ENCODE assay signal across 19 cellular contexts in genomic region chr7:47639495-47640110, GRCh38. TPM values are rescaled to one million over a fixed set of nuclear protein-coding genes. Genes with fewer than 3 reads are reported as not detected.
DNase-seq lines count a peak whose midpoint lies in the region; ATAC-seq, FAIRE-seq and TF ChIP-seq lines count a peak whose summit lies in the region.
"Had no signal": no experiment of that assay in that cellular context is flagged by ENCODE, and none has a peak within 500 bp of the region (broad histone marks: within the 10 kb centered on the region; RNA-seq: fewer than 3 reads in every experiment).

No MANE protein-coding gene starts in this region.

- H2BK5ac ChIP-seq in trophoblast cell (ENCODE audit: low read depth, low read length, poor library complexity) = peak overlapping the region; percentile 64

- no peak overlapping the region for H3K27ac Mint-ChIP-seq in natural killer cell
- H3K27ac Mint-ChIP-seq: CD4-positive, alpha-beta memory T cell had no signal

- WGBS in A549 (ENCODE audit: missing lambda C conversion rate) = 93% methylated on average over 3 of the region's 3 CpGs
- 84 to 100% methylated on average over 1 to 3 of the region's 3 CpGs for WGBS in gastroesophageal sphincter (ENCODE audit: low coverage in 1 of 2), 2 donors
- WGBS in trophoblast cell (ENCODE audit: extremely low coverage, insufficient coverage, insufficient read length) = no CpG with 5 or more reads among the region's 3 CpGs

- H3K14ac ChIP-seq in trophoblast cell (ENCODE audit: low read length) = peak overlapping the region; percentile 65

- DNase-seq in A549 (ENCODE audit: low read depth in 1 of 2, low spot score in 1 of 2) (no peak), trophoblast cell (no peak), natural killer cell (no peak), PC-9 (no peak), AG08395 (ENCODE audit: low spot score) (no peak)
- DNase-seq: AML-193; CD4-positive, alpha-beta memory T cell; GF-D8; KBM-7; NCI-H1048; NCI-H146; NCI-H226; NCI-H526; OCI-M1 had no signal

- no peaks in the 10 kb centered on the region for H3K9me2 ChIP-seq in OCI-LY1 (ENCODE audit: low read depth, low read length)
- no peaks in the 10 kb centered on the region for H3K9me2 ChIP-seq in PC-9 (ENCODE audit: insufficient read depth)

- no peak overlapping the region for H3K4me3 ChIP-seq in A549
- H3K4me3 ChIP-seq in OCI-LY1 (ENCODE audit: low read depth, low read length, poor library complexity, severe bottlenecking) = no peak overlapping the region
- H3K4me3 ChIP-seq in gastroesophageal sphincter = no peak overlapping the region
- no peak overlapping the region for H3K4me3 ChIP-seq in trophoblast cell (ENCODE audit: low read depth, low read length)
- H3K4me3 ChIP-seq in PC-9 = no peak overlapping the region

- H3K23ac ChIP-seq in trophoblast cell (ENCODE audit: low read length) = no peak overlapping the region

- H4K20me1 ChIP-seq in OCI-LY1 (ENCODE audit: insufficient read depth, low read length) (no peaks in the 10 kb centered on the region), PC-9 (ENCODE audit: insufficient read depth) (no peaks in the 10 kb centered on the region)

- no peak for TF ChIP-seq CTCF in A549 (IDR thresholded peaks at IDR 0.05)
- TF ChIP-seq CTCF in OCI-LY1 (IDR thresholded peaks at IDR 0.05; ENCODE audit: low read length) = no peak
- no peak for TF ChIP-seq CTCF in gastroesophageal sphincter (IDR thresholded peaks at IDR 0.05)
- no peak for TF ChIP-seq CTCF in natural killer cell (IDR thresholded peaks at IDR 0.05)
- TF ChIP-seq CTCF in PC-9 (conservative IDR thresholded peaks at IDR 0.05) = no peak

- H3K4me2 ChIP-seq in A549 (peak overlapping the region; percentile 56; the same call in 2 of the 3 replicates), OCI-LY1 (ENCODE audit: low read length) (no peak overlapping the region), trophoblast cell (ENCODE audit: low read length) (no peak overlapping the region), PC-9 (no peak overlapping the region)

- H4K91ac ChIP-seq in trophoblast cell (ENCODE audit: low read depth, low read length) = peak overlapping the region; percentile 80

- BruUV-seq in PC-9 (replicated peaks; lab: Mats Ljungman, UMichigan) = no TSS peak

- H3K9me3 Mint-ChIP-seq in natural killer cell = peaks cover 6 to 8% of the 10 kb centered on the region in 2 donors

- intact Hi-C loops in natural killer cell (cut with micrococcal nuclease) = no loop called here
- intact Hi-C loops in PC-9 (cut with micrococcal nuclease; ENCODE audit: unreplicated experiment) = no loop called here

- ATAC-seq in A549 (no peak), gastroesophageal sphincter (no peak), natural killer cell (no peak), GM21786 (IDR thresholded peaks at IDR 0.05; ENCODE audit: unreplicated experiment) (no peak)

- H4K8ac ChIP-seq in trophoblast cell (ENCODE audit: low read depth, low read length) = peak overlapping the region; percentile 17

- FAIRE-seq in A549 (lab: Jason Lieb, UNC) = no peak
- FAIRE-seq: A204.1, GM19239 had no signal

- no peak overlapping the region for H3K9ac ChIP-seq in OCI-LY1 (ENCODE audit: low read length)
- H3K9ac ChIP-seq in trophoblast cell (ENCODE audit: low read length) = no peak overlapping the region

- H3K79me2 ChIP-seq in OCI-LY1 (ENCODE audit: insufficient read depth, low read length) (no peaks in the 10 kb centered on the region), trophoblast cell (ENCODE audit: control insufficient read depth, insufficient read depth, low read length, poor library complexity) (peaks cover 9% of the 10 kb centered on the region), PC-9 (ENCODE audit: low read depth) (no peaks in the 10 kb centered on the region)

- no peak overlapping the region for H2AFZ ChIP-seq in OCI-LY1 (ENCODE audit: low read length)
- H2AFZ ChIP-seq in trophoblast cell (ENCODE audit: insufficient read depth, low read length, poor library complexity) = no peak overlapping the region
- H2AFZ ChIP-seq in PC-9 = no peak overlapping the region

- POLR2A ChIA-PET in A549 (lab: Yijun Ruan, JAX) (no interaction called here), PC-9 (lab: Charles Lee; ENCODE audit: unreplicated experiment) (no interaction called here)

- CTCF ChIA-PET in A549 (lab: Yijun Ruan, JAX) (interaction anchor here (1.4 to 1.5 kb wide), 2 partner anchors 10 to 11 kb away, joined by 5 to 6 read pairs; no protein-coding TSS in a partner anchor), PC-9 (lab: Charles Lee) (no interaction called here)

- H3K27ac ChIP-seq in A549 (peak overlapping the region; percentile 72 to 85), OCI-LY1 (ENCODE audit: low read depth, low read length, poor library complexity, severe bottlenecking) (peak overlapping the region; percentile 75), gastroesophageal sphincter (peak overlapping the region in 3 of 4 donors; percentile 47 to 71 (median 57)), trophoblast cell (ENCODE audit: low read depth, low read length) (no peak overlapping the region), PC-9 (no peak overlapping the region)

- no peak overlapping the region for H4K12ac ChIP-seq in trophoblast cell (ENCODE audit: low read depth, low read length)

- TF ChIP-seq POLR2A in A549 (IDR thresholded peaks at IDR 0.05; ENCODE audit: low read length) = no peak
- no peak for TF ChIP-seq POLR2A in gastroesophageal sphincter (IDR thresholded peaks at IDR 0.05)

- H2AK5ac ChIP-seq in trophoblast cell (ENCODE audit: low read length) = peak overlapping the region; percentile 98

- peaks cover 0 to 5% of the 10 kb centered on the region in 2 donors for H3K4me1 Mint-ChIP-seq in natural killer cell
- H3K4me1 Mint-ChIP-seq: CD4-positive, alpha-beta memory T cell had no signal

- H3K4me1 ChIP-seq in A549 (peaks cover 60% of the 10 kb centered on the region), OCI-LY1 (ENCODE audit: insufficient read depth, low read length, severe bottlenecking) (peaks cover 66% of the 10 kb centered on the region), gastroesophageal sphincter (peaks cover 0 to 69% (median 19%) of the 10 kb centered on the region in 3 donors), trophoblast cell (ENCODE audit: control insufficient read depth in 1 of 2, insufficient read depth in 2 of 2, low read length in 2 of 2) (peaks cover 26 to 34% of the 10 kb centered on the region in 2 experiments), PC-9 (replicated peaks; ENCODE audit: insufficient read depth) (peaks cover 20% of the 10 kb centered on the region)

- H3K9me3 ChIP-seq in A549 (peaks cover 12% of the 10 kb centered on the region), OCI-LY1 (ENCODE audit: low read length) (peaks cover 4% of the 10 kb centered on the region), gastroesophageal sphincter (peaks cover 0 to 3% (median 0%) of the 10 kb centered on the region in 3 donors), trophoblast cell (ENCODE audit: insufficient read depth, low read depth, low read length) (no peaks in the 10 kb centered on the region), PC-9 (ENCODE audit: insufficient read depth, low read depth) (peaks cover 13% of the 10 kb centered on the region)

- H2BK12ac ChIP-seq in trophoblast cell (ENCODE audit: low read length) = peak overlapping the region; percentile 91

- H3F3A ChIP-seq in OCI-LY1 (ENCODE audit: insufficient read depth, low read length) = no peaks in the 10 kb centered on the region
- peaks cover 9% of the 10 kb centered on the region; the same call in 1 of the 2 replicates for H3F3A ChIP-seq in PC-9 (ENCODE audit: insufficient read depth, low read depth)

- H2BK120ac ChIP-seq in trophoblast cell (ENCODE audit: insufficient read depth, low read length, poor library complexity) = peak overlapping the region; percentile 84

- peak overlapping the region; percentile 86 for H3K18ac ChIP-seq in trophoblast cell (ENCODE audit: low read length)

- peaks cover 51% of the 10 kb centered on the region for H3K79me1 ChIP-seq in trophoblast cell (ENCODE audit: low read length)

- H3K27me3 ChIP-seq in OCI-LY1 (ENCODE audit: insufficient read depth, low read length) (no peaks in the 10 kb centered on the region), gastroesophageal sphincter (no peaks in the 10 kb centered on the region), trophoblast cell (ENCODE audit: insufficient read depth, low read length) (no peaks in the 10 kb centered on the region), PC-9 (ENCODE audit: insufficient read depth, low read depth) (no peaks in the 10 kb centered on the region)

- peak overlapping the region; percentile 65 for H3K4ac ChIP-seq in trophoblast cell (ENCODE audit: low read depth, low read length)

- no peaks in the 10 kb centered on the region; the same call in 1 of the 2 replicates for H3K36me3 ChIP-seq in OCI-LY1 (ENCODE audit: insufficient read depth, low read length)
- no peaks in the 10 kb centered on the region for H3K36me3 ChIP-seq in gastroesophageal sphincter
- H3K36me3 ChIP-seq in trophoblast cell (ENCODE audit: control insufficient read depth in 1 of 2, insufficient read depth in 2 of 2, low read length in 2 of 2) = no peaks in the 10 kb centered on the region
- no peaks in the 10 kb centered on the region for H3K36me3 ChIP-seq in PC-9 (ENCODE audit: low read depth)

- H3K4me3 Mint-ChIP-seq in natural killer cell = no peak overlapping the region
- H3K4me3 Mint-ChIP-seq: CD4-positive, alpha-beta memory T cell had no signal

- TF ChIP-seq RAD21 in A549 (conservative IDR thresholded peaks at IDR 0.05 in 1 of 2, IDR thresholded peaks at IDR 0.05 in 1 of 2) = no peak

- no peak for TF ChIP-seq EP300 in A549 (IDR thresholded peaks at IDR 0.05)
- no peak for TF ChIP-seq EP300 in gastroesophageal sphincter (IDR thresholded peaks at IDR 0.05)

- H3K36me3 Mint-ChIP-seq in natural killer cell = peaks cover 10% of the 10 kb centered on the region
- H3K36me3 Mint-ChIP-seq: CD4-positive, alpha-beta memory T cell had no signal

- H3K27me3 Mint-ChIP-seq in natural killer cell (ENCODE audit: low read depth in 2 of 2) = peaks cover 0 to 5% of the 10 kb centered on the region in 2 donors
- H3K27me3 Mint-ChIP-seq: CD4-positive, alpha-beta memory T cell had no signal

TF ChIP-seq in A549, 52 proteins besides CTCF, POLR2A, EP300 and RAD21 (continues in another document):
- TF ChIP-seq ATOH8 (CRISPR knock-in tag; IDR thresholded peaks at IDR 0.05; ENCODE audit: low read depth) = no peak

RNA-seq across cellular contexts. Expression of gene TNS3, which starts 57.7 kb away (rescaled TPM):
- polyA plus RNA-seq in A549 (2011; rRNA removed) (134 and 137 TPM in 2 replicates), A549 (2017; fragmentation: RNase III; extraction: RNeasy Plus Mini Kit Qiagen cat#74134 plus additional on column Dnase treatment) (107 to 122 TPM (median 107 TPM) in 3 replicates)
- polyA plus RNA-seq in A549 (2012; cell fraction: cytosol; rRNA removed) = 80.9 and 113 TPM in 2 replicates
- 217 and 283 TPM in 2 replicates for polyA plus RNA-seq in A549 (2012; cell fraction: nucleus; rRNA removed)
- 438 and 510 TPM in 2 replicates for polyA minus RNA-seq in A549 (2011; rRNA and poly(A)+ RNA removed)
- total RNA-seq in gastroesophageal sphincter (10 to 100 TPM; 35.0 to 61.3 (median 45.1) TPM), natural killer cell (1 to 10 TPM; 1.6 to 3.5 (median 2.9) TPM), PC-9 (2021) (111 and 143 TPM in 2 replicates)
- 85.9 and 86.5 TPM in 2 replicates for polyA plus RNA-seq in trophoblast cell (2013)

Comparison
In these comparisons a context has a peak if more than half of its experiments do, and no peak if none do; other contexts are left out.
1. H3K27ac ChIP-seq: peak in A549 (2 of 2), OCI-LY1 (single experiment) and gastroesophageal sphincter (3 of 4); none in trophoblast cell (single experiment) and PC-9 (single experiment).
2. RNA of gene TNS3, which starts 57.7 kb away (total RNA-seq): 111 to 143 TPM in PC-9 and 35.0 to 61.3 TPM in gastroesophageal sphincter; 1.6 to 3.5 TPM in natural killer cell; every median in the first group is over 4 times any median in the second.